Comparison of ENCODE assay signal across 1 cellular context in genomic region chr16:20910781-20911321, GRCh38.
TF ChIP-seq lines count a peak whose summit lies in the region.

No MANE protein-coding gene starts in this region.

TF ChIP-seq in endothelial cell of umbilical vein, 7 proteins besides CTCF, POLR2A, EP300 and RAD21 (continued from another document):
- TF ChIP-seq MYC (IDR thresholded peaks at IDR 0.05; ENCODE audit: low read depth, low read length) (no peak), EZH2 (IDR thresholded peaks at IDR 0.05; ENCODE audit: borderline replicate concordance, low read depth, low read length, severe bottlenecking) (no peak), FOS (IDR thresholded peaks at IDR 0.05; ENCODE audit: borderline replicate concordance, insufficient read depth, low read length) (peak; percentile 86), JUN (IDR thresholded peaks at IDR 0.05; ENCODE audit: borderline replicate concordance, insufficient read depth, insufficient read length, low read depth) (peak; percentile 97), GATA2 (IDR thresholded peaks at IDR 0.05; ENCODE audit: insufficient read depth, insufficient read length, low read depth, low read length) (peak; percentile 50)
- TF ChIP-seq, protein P1, sequence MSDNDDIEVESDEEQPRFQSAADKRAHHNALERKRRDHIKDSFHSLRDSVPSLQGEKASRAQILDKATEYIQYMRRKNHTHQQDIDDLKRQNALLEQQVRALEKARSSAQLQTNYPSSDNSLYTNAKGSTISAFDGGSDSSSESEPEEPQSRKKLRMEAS (IDR thresholded peaks at IDR 0.05; ENCODE audit: insufficient read depth, insufficient read length), result no peak
TF ChIP-seq in endothelial cell of umbilical vein: peak in this region for 4.
